Comparison of ENCODE assay signal across 21 cellular contexts in the genomic region with DNA sequence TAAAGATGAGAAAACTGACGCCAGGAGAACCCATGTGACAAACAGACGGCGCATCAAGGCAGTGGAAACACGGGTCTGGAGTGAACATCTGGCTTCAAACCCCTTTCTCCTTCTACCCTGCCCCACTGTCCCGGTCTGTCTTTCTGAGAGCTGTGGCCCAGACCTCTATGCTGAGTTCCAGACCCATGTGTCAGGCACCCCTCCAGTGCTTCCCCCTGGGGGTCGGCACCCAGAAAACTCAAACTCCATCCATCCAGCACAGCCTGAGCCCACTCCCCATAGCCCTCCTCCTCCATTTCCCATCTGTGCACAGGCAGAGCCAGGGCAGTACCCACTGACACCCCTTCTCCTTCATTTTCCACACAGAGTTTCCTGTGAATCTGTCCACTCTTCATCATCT. TPM values are rescaled to one million over a fixed set of nuclear protein-coding genes. Genes with fewer than 3 reads are reported as not detected.
DNase-seq lines count a peak whose midpoint lies in the region; ATAC-seq, FAIRE-seq and TF ChIP-seq lines count a peak whose summit lies in the region.
"Had no signal": no experiment of that assay in that cellular context is flagged by ENCODE, and none has a peak within 500 bp of the region (broad histone marks: within the 10 kb centered on the region; RNA-seq: fewer than 3 reads in every experiment).

No MANE protein-coding gene starts in this region.

- POLR2A ChIA-PET in Caco-2 (lab: Charles Lee) (no interaction called here), K562 (lab: Yijun Ruan, JAX) (interaction anchor here (0.6 to 1.6 kb wide), 4 partner anchors 10 to 125 kb away, joined by 3 to 6 read pairs (median 4); no protein-coding TSS in a partner anchor)

- H3K9me3 ChIP-seq in Caco-2 (no peaks in the 10 kb centered on the region), K562 (replicated peaks; ENCODE audit: control insufficient read depth, insufficient read depth, low read depth, low read length) (no peaks in the 10 kb centered on the region)

- H2AFZ ChIP-seq in K562 (ENCODE audit: low read depth, low read length), result no peak overlapping the region
- H2AFZ ChIP-seq: GM23248 had no signal

- intact Hi-C loops in Caco-2 (cut with micrococcal nuclease; ENCODE audit: unreplicated experiment), result no loop called here
- intact Hi-C loops in K562 (cut with micrococcal nuclease), result no loop called here

- ATAC-seq in K562, result peak; percentile 37; the same call in 2 of the 3 replicates
- no peak for ATAC-seq in left lobe of liver
- ATAC-seq in GM18505 (IDR thresholded peaks at IDR 0.05; ENCODE audit: unreplicated experiment), result no peak

- TF ChIP-seq CTCF in Caco-2 (IDR thresholded peaks at IDR 0.05; ENCODE audit: insufficient read depth in 1 of 2, low read depth in 1 of 2, low read length in 1 of 2, severe bottlenecking in 1 of 2, unreplicated experiment in 1 of 2), result no peak
- no peak for TF ChIP-seq CTCF in K562 (IDR thresholded peaks at IDR 0.05 in 2 of 3, conservative IDR thresholded peaks at IDR 0.05 in 1 of 3; ENCODE audit: insufficient read depth in 2 of 3, low read depth in 1 of 3, low read length in 3 of 3)

- in situ Hi-C loops in K562 (cut with MboI), result no loop called here

- H3K4me2 ChIP-seq in K562 (ENCODE audit: insufficient read depth, low read length), result no peak overlapping the region

- no peak for TF ChIP-seq RAD21 in K562 (CRISPR knock-in tag; conservative IDR thresholded peaks at IDR 0.05 in 1 of 2, IDR thresholded peaks at IDR 0.05 in 1 of 2)

- WGBS in K562 (ENCODE audit: insufficient coverage, low coverage, missing lambda C conversion rate), result 0% methylated on average over 6 of the region's 6 CpGs

- no peaks in the 10 kb centered on the region for H3K4me1 Mint-ChIP-seq in Caco-2 (ENCODE audit: low read depth, unreplicated experiment)

- H3K27ac Mint-ChIP-seq in Caco-2 (ENCODE audit: unreplicated experiment), result peak overlapping the region; percentile 11

- H3K4me3 ChIP-seq in Caco-2 (ENCODE audit: low read depth, low read length), result no peak overlapping the region
- no peak overlapping the region for H3K4me3 ChIP-seq in K562
- H3K4me3 ChIP-seq: GM23248 had no signal

- H3K9me1 ChIP-seq in K562 (ENCODE audit: control insufficient read depth, insufficient read depth, low read length), result no peaks in the 10 kb centered on the region

- TF ChIP-seq POLR2A in K562 (conservative IDR thresholded peaks at IDR 0.05), result no peak
- no peak for TF ChIP-seq POLR2A in GM18505 (IDR thresholded peaks at IDR 0.05; ENCODE audit: borderline replicate concordance, extremely low read depth, insufficient read depth, insufficient read length)

- H3K27ac ChIP-seq in K562 (ENCODE audit: extremely low read depth, low read depth, low read length), result no peak overlapping the region
- H3K27ac ChIP-seq: GM23248 had no signal

- no peak overlapping the region for H3K4me3 Mint-ChIP-seq in Caco-2 (ENCODE audit: unreplicated experiment)
- H3K4me3 Mint-ChIP-seq: CD4-positive, alpha-beta memory T cell had no signal

- H3K36me3 ChIP-seq in Caco-2 (ENCODE audit: control insufficient read depth, insufficient read depth, low read length), result no peaks in the 10 kb centered on the region
- H3K36me3 ChIP-seq in K562 (ENCODE audit: control insufficient read depth, insufficient read depth, low read length), result no peaks in the 10 kb centered on the region

- no TSS peak for BruUV-seq in Caco-2 (replicated peaks; lab: Mats Ljungman, UMichigan)
- BruUV-seq in K562 (replicated peaks; lab: Mats Ljungman, UMichigan), result no TSS peak

- no peaks in the 10 kb centered on the region for H3K36me3 Mint-ChIP-seq in Caco-2 (ENCODE audit: insufficient read depth, unreplicated experiment)
- H3K36me3 Mint-ChIP-seq: CD4-positive, alpha-beta memory T cell had no signal

- no peaks in the 10 kb centered on the region for H4K20me1 ChIP-seq in K562 (replicated peaks; ENCODE audit: control insufficient read depth, insufficient read depth, low read length)

- no peaks in the 10 kb centered on the region for H3K27me3 Mint-ChIP-seq in Caco-2 (ENCODE audit: insufficient read depth, unreplicated experiment)

- no peaks in the 10 kb centered on the region for H3K9me3 Mint-ChIP-seq in Caco-2 (ENCODE audit: unreplicated experiment)
- H3K9me3 Mint-ChIP-seq: CD4-positive, alpha-beta memory T cell had no signal

- FAIRE-seq in K562 (lab: Jason Lieb, UNC), result no peak
- FAIRE-seq: G401.6, GM12892, GM19239, H1 had no signal

- H3K4me1 ChIP-seq in Caco-2 (no peaks in the 10 kb centered on the region), K562 (replicated peaks in 1 of 2; ENCODE audit: control insufficient read depth in 2 of 2, insufficient read depth in 2 of 2, low read length in 2 of 2) (no peaks in the 10 kb centered on the region)

- no peak for TF ChIP-seq EP300 in K562 (IDR thresholded peaks at IDR 0.05; ENCODE audit: low read length)

- DNase-seq in Caco-2 (no peak), K562 (ENCODE audit: extremely low read depth in 1 of 4, low spot score in 3 of 4) (no peak), left lobe of liver (ENCODE audit: low spot score) (peak; percentile 38), NCI-H1048 (lab: John Stamatoyannopoulos, UW) (no peak)
- no peak for DNase-seq in activated CD4-positive, alpha-beta T cell treated with anti-CD3 and anti-CD28 coated beads, Interleukin-2, amount 50 U/mL, for 48 hours
- DNase-seq: C1 segment of cervical spinal cord; CD4-positive, alpha-beta memory T cell; COR-L47; DMS153; DND-41; GM23248; H7; HCEC 1CT had no signal

- H3K9ac ChIP-seq in K562 (ENCODE audit: insufficient read depth in 1 of 2, low read depth in 2 of 2, low read length in 2 of 2), result no peak overlapping the region
- H3K9ac ChIP-seq: GM23248 had no signal

- no peaks in the 10 kb centered on the region for H3K79me2 ChIP-seq in K562 (ENCODE audit: control insufficient read depth, insufficient read depth, low read length)

- CTCF ChIA-PET in Caco-2 (lab: Charles Lee) (no interaction called here), K562 (lab: Yijun Ruan, JAX; ENCODE audit: low intra/inter-chr PET ratio) (no interaction called here)

- H3K27me3 ChIP-seq in Caco-2 (replicated peaks; ENCODE audit: control insufficient read depth, insufficient read depth, low read length) (no peaks in the 10 kb centered on the region), K562 (ENCODE audit: control insufficient read depth in 2 of 2, insufficient read depth in 2 of 2, low read length in 2 of 2) (peaks cover 45 to 64% of the 10 kb centered on the region in 2 experiments)

TF ChIP-seq in K562, 482 proteins besides CTCF, POLR2A, EP300 and RAD21 (continues in another document):
- TF ChIP-seq NFE2 (IDR thresholded peaks at IDR 0.05; ENCODE audit: low read depth), result no peak
- TF ChIP-seq, protein P1, sequence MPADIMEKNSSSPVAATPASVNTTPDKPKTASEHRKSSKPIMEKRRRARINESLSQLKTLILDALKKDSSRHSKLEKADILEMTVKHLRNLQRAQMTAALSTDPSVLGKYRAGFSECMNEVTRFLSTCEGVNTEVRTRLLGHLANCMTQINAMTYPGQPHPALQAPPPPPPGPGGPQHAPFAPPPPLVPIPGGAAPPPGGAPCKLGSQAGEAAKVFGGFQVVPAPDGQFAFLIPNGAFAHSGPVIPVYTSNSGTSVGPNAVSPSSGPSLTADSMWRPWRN (IDR thresholded peaks at IDR 0.05; ENCODE audit: low read depth), result no peak

RNA-seq across cellular contexts. Expression of a gene that starts 2.7 kb away (rescaled TPM):
- total RNA-seq in Caco-2 (2022) (not detected in 2 replicates), K562 (2014; rRNA removed) (not detected in 2 replicates), K562 (2014; rRNA removed; fragmentation: Illumina TruSeq; extraction: Trizol) (not detected in 2 replicates), K562 (2015; rRNA removed; fragmentation: Illumina TruSeq; extraction: Trizol) (not detected in 2 replicates), K562 (2021) (not detected in 2 replicates), left lobe of liver (not detected)
- total RNA-seq in K562 (2011; cell fraction: chromatin; rRNA removed; ENCODE audit: low replicate concordance), result not detected in 2 replicates
- not detected in 2 replicates for total RNA-seq in K562 (2011; cell fraction: nucleolus; rRNA removed)
- not detected in 2 replicates for total RNA-seq in K562 (2011; cell fraction: nucleoplasm; rRNA removed)
- polyA plus RNA-seq in K562 (2011; rRNA removed) (not detected in 2 replicates), K562 (2014; fragmentation: Illumina TruSeq; extraction: Trizol) (not detected in 2 replicates), K562 (2014; fragmentation: Nextera tagmentation; extraction: Ambion mirVana) (not detected), K562 (2014; rRNA removed) (not detected in 2 replicates)
- polyA plus RNA-seq in K562 (2011; cell fraction: cytosol; rRNA removed), result not detected in 2 replicates
- polyA plus RNA-seq in K562 (2011; cell fraction: nucleus; rRNA removed), result not detected in 2 replicates
- polyA plus RNA-seq in K562 (2012), result not detected in 2 replicates
- not detected in 2 replicates for polyA minus RNA-seq in K562 (2011; rRNA and poly(A)+ RNA removed)
- not detected in 2 replicates for polyA minus RNA-seq in K562 (2011; cell fraction: cytosol; rRNA and poly(A)+ RNA removed)
- polyA minus RNA-seq in K562 (2011; cell fraction: nucleus; rRNA and poly(A)+ RNA removed), result not detected in 2 replicates
- total RNA-seq: A172; A673; CD4-positive, alpha-beta memory T cell; GM23248; H1; H7 had no signal
- polyA plus RNA-seq: BJ; CD4-positive, alpha-beta memory T cell; GM23248 had no signal

RNA-seq across cellular contexts. Expression of a gene that starts 48.9 kb away (rescaled TPM):
- total RNA-seq in Caco-2 (2022) (0.21 and 0.27 TPM in 2 replicates), K562 (2014; rRNA removed) (not detected in 2 replicates), K562 (2014; rRNA removed; fragmentation: Illumina TruSeq; extraction: Trizol) (not detected in 2 replicates), K562 (2015; rRNA removed; fragmentation: Illumina TruSeq; extraction: Trizol) (0.04 TPM in 1 of 2 replicates, not detected in the other), K562 (2021) (not detected in 2 replicates), left lobe of liver (7.4 TPM)
- not detected in 2 replicates for total RNA-seq in K562 (2011; cell fraction: chromatin; rRNA removed; ENCODE audit: low replicate concordance)
- total RNA-seq in K562 (2011; cell fraction: nucleolus; rRNA removed), result not detected in 2 replicates
- total RNA-seq in K562 (2011; cell fraction: nucleoplasm; rRNA removed), result not detected in 2 replicates
- polyA plus RNA-seq in K562 (2011; rRNA removed) (0.04 and 0.07 TPM in 2 replicates), K562 (2014; fragmentation: Illumina TruSeq; extraction: Trizol) (0.01 TPM in 1 of 2 replicates, not detected in the other), K562 (2014; fragmentation: Nextera tagmentation; extraction: Ambion mirVana) (under 1 TPM in 1 of 2 experiments, not detected in 1; 0.04 TPM), K562 (2014; rRNA removed) (0.01 TPM in 1 of 2 replicates, not detected in the other)
- polyA plus RNA-seq in K562 (2011; cell fraction: cytosol; rRNA removed), result not detected in 2 replicates
- not detected in 2 replicates for polyA plus RNA-seq in K562 (2011; cell fraction: nucleus; rRNA removed)
- polyA plus RNA-seq in K562 (2012), result 0.03 and 0.17 TPM in 2 replicates
- not detected in 2 replicates for polyA minus RNA-seq in K562 (2011; rRNA and poly(A)+ RNA removed)
- not detected in 2 replicates for polyA minus RNA-seq in K562 (2011; cell fraction: cytosol; rRNA and poly(A)+ RNA removed)
- polyA minus RNA-seq in K562 (2011; cell fraction: nucleus; rRNA and poly(A)+ RNA removed), result not detected in 2 replicates
- total RNA-seq: A172 had no signal
